Comparison of ENCODE assay signal across 25 cellular contexts in genomic region chr15:37740623-37741141, GRCh38.
"Had no signal": no experiment of that assay in that cellular context is flagged by ENCODE, and none has a peak within 500 bp of the region (broad histone marks: within the 10 kb centered on the region; RNA-seq: fewer than 3 reads in every experiment).

No MANE protein-coding gene starts in this region.

- ATAC-seq: activated CD8-positive, alpha-beta memory T cell treated with anti-CD3 and anti-CD28 coated beads, Interleukin-2, amount 10 ng/mL, durations not matched to agents 7 days and 5 days; activated naive CD4-positive, alpha-beta T cell treated with anti-CD3 and anti-CD28 coated beads, Interleukin-2, amount 50 U/mL, for 72 hours; activated naive CD8-positive, alpha-beta T cell treated with anti-CD3 and anti-CD28 coated beads, Interleukin-2, amount 50 U/mL, for 24 hours; K562; T-helper 17 cell had no signal

- H3K27me3 ChIP-seq: ascending aorta had no signal

- H3K27ac ChIP-seq: ascending aorta had no signal

- H3K9me3 ChIP-seq: ascending aorta had no signal

- H3K4me3 ChIP-seq: ascending aorta, K562 had no signal

- H3K4me1 ChIP-seq: ascending aorta had no signal

- H3K36me3 ChIP-seq: ascending aorta had no signal

- DNase-seq: activated B cell treated with CpG ODN at 0.5 μM for 24 hours; activated CD4-positive, alpha-beta T cell treated with anti-CD3 and anti-CD28 coated beads for 1 hour; activated CD4-positive, alpha-beta T cell treated with anti-CD3 and anti-CD28 coated beads, Interleukin-2, amount 10 ng/mL, durations not matched to agents 24 days and 14 days; activated CD4-positive, alpha-beta T cell treated with anti-CD3 and anti-CD28 coated beads, Interleukin-2, amount 50 U/mL, for 48 hours; activated CD8-positive, alpha-beta memory T cell treated with anti-CD3 and anti-CD28 coated beads, Interleukin-2, amount 10 ng/mL, durations not matched to agents 7 days and 5 days; activated effector memory CD4-positive, alpha-beta T cell treated with anti-CD3 and anti-CD28 coated beads, Interleukin-2, amount 50 U/mL, for 16 hours; activated naive CD4-positive, alpha-beta T cell treated with Interleukin-2 at 50 U/mL for 16 hours; activated naive CD8-positive, alpha-beta T cell treated with anti-CD3 and anti-CD28 coated beads, Interleukin-2, amount 50 U/mL, for 24 hours; activated T-cell treated with anti-CD3 and anti-CD28 coated beads, Interleukin-2, amount 50 U/mL, for 24 hours; amniotic stem cell; cerebellar nuclear complex; Karpas-422; NCI-H1105 treated with DMSO at 0.1 percent for 48 hours; NCI-H1436 treated with DMSO at 0.1 percent for 48 hours; NCI-H187 treated with DMSO at 0.1 percent for 48 hours; NCI-H2081 treated with DMSO at 0.1 percent for 48 hours; NCI-H446; NCI-H524 treated with DMSO at 0.1 percent for 48 hours; NCI-H748 treated with DMSO at 0.1 percent for 48 hours; SHP77 treated with DMSO at 0.1 percent for 48 hours; T-helper 17 cell; T-helper 9 cell had no signal
